Comparison of ENCODE assay signal across 28 cellular contexts in the genomic region with DNA sequence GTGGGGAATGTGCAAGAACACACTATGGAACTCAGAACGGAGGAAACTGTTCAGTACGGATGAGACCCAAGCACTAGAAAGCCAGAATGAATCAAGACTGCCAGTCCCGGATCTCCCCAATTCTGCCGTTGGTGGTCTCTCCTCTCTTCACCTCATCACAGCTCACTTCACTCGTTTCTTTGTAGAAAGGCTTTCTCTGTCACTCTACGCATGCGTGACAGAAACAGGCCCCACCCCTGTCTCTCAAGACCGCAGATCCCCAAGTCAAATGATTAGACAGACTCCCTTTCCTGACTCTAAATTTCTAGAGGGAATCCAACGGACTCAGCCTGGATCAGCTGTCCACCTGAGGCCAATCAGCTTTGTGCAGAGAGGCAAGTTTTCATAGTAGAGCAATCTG.
"Had no signal": no experiment of that assay in that cellular context is flagged by ENCODE, and none has a peak within 500 bp of the region (broad histone marks: within the 10 kb centered on the region; RNA-seq: fewer than 3 reads in every experiment).

No MANE protein-coding gene starts in this region.

- H3K4me3 ChIP-seq: colonic mucosa, coronary artery, dorsolateral prefrontal cortex, esophagus muscularis mucosa, esophagus squamous epithelium, gastrocnemius medialis, gastroesophageal sphincter, heart left ventricle, heart right ventricle, hepatocyte had no signal

- H3K36me3 ChIP-seq: colonic mucosa, esophagus muscularis mucosa, esophagus squamous epithelium, gastrocnemius medialis, gastroesophageal sphincter, heart left ventricle, heart right ventricle had no signal

- H3K9me3 Mint-ChIP-seq: endodermal cell had no signal

- H3K4me3 Mint-ChIP-seq: dendritic cell treated with granulocyte-macrophage colony-stimulating factor and Interleukin-4, amounts not matched to agents 40 ng/mL and 50 ng/mL, for 4 days; effector memory CD8-positive, alpha-beta T cell; endodermal cell had no signal

- H2AFZ ChIP-seq: hepatocyte had no signal

- ATAC-seq: effector memory CD8-positive, alpha-beta T cell; esophagus mucosa; foreskin keratinocyte; gastrocnemius medialis; gastroesophageal sphincter; heart left ventricle; heart right ventricle had no signal

- H3K27me3 ChIP-seq: colonic mucosa, esophagus muscularis mucosa, esophagus squamous epithelium, gastrocnemius medialis, gastroesophageal sphincter, heart left ventricle, heart right ventricle had no signal

- FAIRE-seq: colon, endometrium, endothelial cell of umbilical vein had no signal

- H3K4me2 ChIP-seq: hepatocyte had no signal

- H3K4me1 Mint-ChIP-seq: endodermal cell had no signal

- H3K9me3 ChIP-seq: colonic mucosa, esophagus muscularis mucosa, esophagus squamous epithelium, gastrocnemius medialis, gastroesophageal sphincter, heart left ventricle, heart right ventricle had no signal

- H3K4me1 ChIP-seq: colonic mucosa, esophagus muscularis mucosa, esophagus squamous epithelium, foreskin keratinocyte, gastrocnemius medialis, gastroesophageal sphincter had no signal

- H3K79me2 ChIP-seq: hepatocyte had no signal

- DNase-seq: colonic mucosa; cortex of kidney; dermis blood vessel endothelial cell; dorsolateral prefrontal cortex; effector CD4-positive, alpha-beta T cell; effector memory CD4-positive, alpha-beta T cell; effector memory CD8-positive, alpha-beta T cell; endodermal cell; erythroblast; esophagus squamous epithelium; foreskin fibroblast; foreskin keratinocyte; foreskin melanocyte; gastrocnemius medialis; glutamatergic neuron; head of caudate nucleus; heart left ventricle; heart right ventricle had no signal

- H3K27ac Mint-ChIP-seq: dendritic cell treated with granulocyte-macrophage colony-stimulating factor and Interleukin-4, amounts not matched to agents 40 ng/mL and 50 ng/mL, for 4 days; effector memory CD8-positive, alpha-beta T cell; endodermal cell had no signal

- H3K27me3 Mint-ChIP-seq: dendritic cell treated with granulocyte-macrophage colony-stimulating factor and Interleukin-4, amounts not matched to agents 40 ng/mL and 50 ng/mL, for 4 days; effector memory CD8-positive, alpha-beta T cell had no signal

- H3K27ac ChIP-seq: colonic mucosa, coronary artery, dorsolateral prefrontal cortex, epithelial cell of prostate, esophagus muscularis mucosa, esophagus squamous epithelium, foreskin keratinocyte, gastrocnemius medialis, gastroesophageal sphincter, heart left ventricle, heart right ventricle, hepatocyte had no signal
